In the genomic region with DNA sequence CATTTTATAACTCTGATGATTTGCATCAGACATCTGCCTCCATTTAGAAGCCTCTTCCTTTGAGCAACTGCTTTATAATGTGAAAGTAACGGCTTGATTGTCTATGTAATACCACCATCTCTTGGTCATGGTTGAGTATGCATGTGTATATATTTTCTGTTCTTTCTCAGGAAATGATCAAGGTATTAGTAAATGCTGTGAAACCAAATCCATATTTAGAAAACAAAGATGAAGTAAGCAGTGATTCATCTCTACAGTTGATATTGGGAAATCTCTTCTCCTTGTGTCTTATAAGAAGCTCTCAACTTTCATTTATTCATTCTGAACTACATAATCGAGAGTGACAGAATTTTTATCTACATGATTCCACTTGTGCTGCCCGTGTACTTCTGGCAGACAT, we compare ENCODE assay signal across 8 cellular contexts.
DNase-seq lines count a peak whose midpoint lies in the region; ATAC-seq, FAIRE-seq and TF ChIP-seq lines count a peak whose summit lies in the region.

No MANE protein-coding gene starts in this region.

- H3K27me3 ChIP-seq in fibroblast of lung (ENCODE audit: control insufficient read depth, insufficient read depth, low read length) = no peaks in the 10 kb centered on the region

- 2% methylated on average over 3 of the region's 3 CpGs for WGBS in A549 (ENCODE audit: missing lambda C conversion rate)

- H3K27ac ChIP-seq in A549 = peak overlapping the region; percentile 39 to 64; a peak in 3 of 6 replicates
- peak overlapping the region; percentile 42 for H3K27ac ChIP-seq in fibroblast of lung (ENCODE audit: insufficient read depth, low read length)

- no peak overlapping the region for H3K4me3 ChIP-seq in A549
- H3K4me3 ChIP-seq in fibroblast of lung (replicated peaks in 1 of 4; ENCODE audit: control extremely low read depth in 1 of 4, insufficient read depth in 1 of 4, low read depth in 3 of 4, low read length in 4 of 4) = peak overlapping the region in 2 of 4 experiments; percentile 5 to 21

- no peaks in the 10 kb centered on the region for H4K20me1 ChIP-seq in fibroblast of lung (ENCODE audit: control insufficient read depth, extremely low read depth, insufficient read depth, low read length)

- no peak overlapping the region for H3K9ac ChIP-seq in fibroblast of lung (ENCODE audit: insufficient read depth, low read length)

- H3K36me3 ChIP-seq in fibroblast of lung (ENCODE audit: control insufficient read depth, insufficient read depth, low read length) = no peaks in the 10 kb centered on the region

- CTCF ChIA-PET in A549 (lab: Yijun Ruan, JAX) = interaction anchor here (1.1 to 2.5 kb wide), 3 partner anchors 9 to 246 kb away, joined by 3 to 12 read pairs (median 3); no protein-coding TSS in a partner anchor

- H3K4me2 ChIP-seq in A549 (peak overlapping the region; percentile 54), fibroblast of lung (ENCODE audit: extremely low read depth, insufficient read depth, low read length) (peak overlapping the region; percentile 44)

- no peak for TF ChIP-seq EP300 in A549 (IDR thresholded peaks at IDR 0.05)

- FAIRE-seq in A549 (lab: Jason Lieb, UNC) = no peak

- peak; percentile 66 to 77; a peak in 5 of 6 replicates for ATAC-seq in A549
- ATAC-seq in GM18520 (IDR thresholded peaks at IDR 0.05; ENCODE audit: unreplicated experiment) = peak; percentile 74
- peak; percentile 74 for ATAC-seq in HG03039 (IDR thresholded peaks at IDR 0.05; ENCODE audit: unreplicated experiment)

- DNase-seq in A549 (ENCODE audit: low read depth in 1 of 2, low spot score in 1 of 2) = peak; percentile 2 to 43
- DNase-seq in NOMO-1 (lab: John Stamatoyannopoulos, UW; ENCODE audit: unreplicated experiment in 2 of 2) = peak; percentile 5 to 86
- peak; percentile 79 to 96 for DNase-seq in fibroblast of lung (ENCODE audit: low read depth in 2 of 2)
- DNase-seq in putamen (ENCODE audit: low spot score) = peak; percentile 11
- DNase-seq in stimulated activated CD4-positive, alpha-beta T cell treated with anti-CD3 and anti-CD28 coated beads, Interleukin-4, amount 100 ng/mL, for 4 hours = no peak
- DNase-seq in activated CD4-positive, alpha-beta T cell treated with anti-CD3 and anti-CD28 coated beads for 48 hours = no peak

- TF ChIP-seq CTCF in A549 (IDR thresholded peaks at IDR 0.05) = peak; percentile 61
- peak; percentile 51 to 55 for TF ChIP-seq CTCF in fibroblast of lung (conservative IDR thresholded peaks at IDR 0.05 in 1 of 2, IDR thresholded peaks at IDR 0.05 in 1 of 2; ENCODE audit: low read depth in 1 of 2, low read length in 2 of 2)

- POLR2A ChIA-PET in A549 (lab: Yijun Ruan, JAX) = no interaction called here

- no peak for TF ChIP-seq POLR2A in A549 (IDR thresholded peaks at IDR 0.05; ENCODE audit: low read length)

- H2AFZ ChIP-seq in fibroblast of lung (ENCODE audit: low read length) = no peak overlapping the region

- H3K4me1 ChIP-seq in A549 (peaks cover 26% of the 10 kb centered on the region), fibroblast of lung (ENCODE audit: control insufficient read depth, extremely low read depth, insufficient read depth, low read length) (peaks cover 18% of the 10 kb centered on the region)

- TF ChIP-seq RAD21 in A549 (conservative IDR thresholded peaks at IDR 0.05 in 1 of 2, IDR thresholded peaks at IDR 0.05 in 1 of 2) = peak; percentile 66 to 80

- no peaks in the 10 kb centered on the region for H3K9me3 ChIP-seq in A549
- no peaks in the 10 kb centered on the region for H3K9me3 ChIP-seq in fibroblast of lung (ENCODE audit: control insufficient read depth, insufficient read depth, low read depth, low read length)

- H3K79me2 ChIP-seq in fibroblast of lung (ENCODE audit: control insufficient read depth, insufficient read depth, low read length) = no peaks in the 10 kb centered on the region

TF ChIP-seq in A549, 52 proteins besides CTCF, POLR2A, EP300 and RAD21:
- TF ChIP-seq JUN (IDR thresholded peaks at IDR 0.05) (no peak), SMC3 (IDR thresholded peaks at IDR 0.05) (peak; percentile 65), CBX8 (IDR thresholded peaks at IDR 0.05) (no peak), SREBF2 (IDR thresholded peaks at IDR 0.05) (no peak), HOXA7 (CRISPR knock-in tag; IDR thresholded peaks at IDR 0.05) (no peak)
TF ChIP-seq in A549: peak in this region for 1.

Comparison
In these comparisons a context has a peak if more than half of its experiments do, and no peak if none do; other contexts are left out.
1. DNase-seq: peak in A549 (2 of 2), NOMO-1 (2 of 2), fibroblast of lung (2 of 2) and putamen (single experiment); none in stimulated activated CD4-positive, alpha-beta T cell treated with anti-CD3 and anti-CD28 coated beads, Interleukin-4, amount 100 ng/mL, for 4 hours (0 of 2) and activated CD4-positive, alpha-beta T cell treated with anti-CD3 and anti-CD28 coated beads for 48 hours (single experiment).
2. Peak in every context shown above with its lines, with median percentiles within 50 percentile points of each other: ATAC-seq.